In the genomic region with DNA sequence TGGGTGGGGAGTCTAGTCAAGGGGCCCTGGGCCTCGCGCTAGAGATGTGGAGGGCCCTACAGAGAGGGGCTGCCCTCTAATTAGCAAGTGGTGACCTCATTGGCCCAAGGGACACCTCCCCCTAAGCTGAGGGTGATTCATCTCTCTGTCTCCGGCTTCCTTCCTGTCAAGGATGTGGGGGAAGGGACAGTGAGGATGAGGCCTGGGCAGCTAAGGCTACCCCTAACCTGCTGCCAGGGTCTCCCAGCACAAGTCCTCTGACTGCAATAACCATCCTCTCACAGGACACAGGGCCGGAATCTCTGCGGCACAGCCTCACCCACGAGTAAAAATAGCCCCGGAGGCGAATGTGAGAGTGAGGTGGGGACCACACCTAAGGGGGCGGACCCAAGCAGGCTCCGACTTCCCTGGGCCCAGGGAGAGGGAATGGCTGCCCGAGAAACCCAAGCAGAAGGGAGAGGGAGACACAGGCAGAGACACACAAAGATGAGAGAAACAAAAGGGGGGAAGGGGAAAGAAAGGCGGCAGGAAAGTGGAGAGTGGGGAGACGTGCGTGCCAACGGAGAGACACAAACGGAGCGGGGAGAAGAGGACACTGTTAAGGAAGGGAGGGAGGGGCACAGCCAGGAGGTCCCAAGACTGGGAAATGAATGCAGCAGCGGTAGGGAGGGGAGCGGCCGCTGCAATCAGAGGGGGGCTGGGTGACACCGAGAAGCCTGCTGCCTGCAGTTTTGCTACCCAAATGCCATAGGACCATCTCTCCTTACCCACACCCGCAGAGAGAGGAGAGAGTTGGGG, we compare ENCODE assay signal across 1 cellular context.
TF ChIP-seq lines count a peak whose summit lies in the region.

No MANE protein-coding gene starts in this region.

TF ChIP-seq in HepG2, 621 proteins besides CTCF, POLR2A, EP300 and RAD21 (continued from another document and continues in another):
- TF ChIP-seq GATA4 (IDR thresholded peaks at IDR 0.05; ENCODE audit: borderline replicate concordance, low read depth) (0 out of 2 replicates have a peak, but pooled peaks have one; percentile 16), ATRX (CRISPR knock-in tag; IDR thresholded peaks at IDR 0.05; ENCODE audit: borderline replicate concordance) (no peak), PAF1 (CRISPR knock-in tag; IDR thresholded peaks at IDR 0.05) (no peak), REXO4 (CRISPR knock-in tag; IDR thresholded peaks at IDR 0.05; ENCODE audit: borderline replicate concordance) (no peak), CC2D1A (CRISPR knock-in tag; IDR thresholded peaks at IDR 0.05) (no peak), ZNF343 (CRISPR knock-in tag; IDR thresholded peaks at IDR 0.05) (no peak), RXRB (CRISPR knock-in tag; IDR thresholded peaks at IDR 0.05; ENCODE audit: borderline replicate concordance) (peak; percentile 23), ZNF720 (CRISPR knock-in tag; IDR thresholded peaks at IDR 0.05) (no peak), ZFP36L1 (CRISPR knock-in tag; IDR thresholded peaks at IDR 0.05) (peak; percentile 79; the same call in 1 of the 2 replicates), SNAPC2 (CRISPR knock-in tag; IDR thresholded peaks at IDR 0.05) (0 out of 2 replicates have a peak, but pooled peaks have one; percentile 10), RFX3 (CRISPR knock-in tag; IDR thresholded peaks at IDR 0.05) (no peak), MXD4 (CRISPR knock-in tag; IDR thresholded peaks at IDR 0.05) (no peak), ZNF441 (CRISPR knock-in tag; IDR thresholded peaks at IDR 0.05; ENCODE audit: borderline replicate concordance) (0 out of 2 replicates have a peak, but pooled peaks have one; percentile 40), AGO2 (optimal IDR thresholded peaks at IDR 0.05; ENCODE audit: low read depth, low read length) (peak; percentile 78), SP4 (CRISPR knock-in tag; IDR thresholded peaks at IDR 0.05) (peak; percentile 70; the same call in 1 of the 2 replicates), NFE2L1 (CRISPR knock-in tag; IDR thresholded peaks at IDR 0.05; ENCODE audit: borderline replicate concordance) (no peak), CREB1 (IDR thresholded peaks at IDR 0.05) (no peak), CREB1 (CRISPR knock-in tag; IDR thresholded peaks at IDR 0.05) (no peak), ZNF614 (CRISPR knock-in tag; IDR thresholded peaks at IDR 0.05; ENCODE audit: borderline replicate concordance) (peak; percentile 47; the same call in 1 of the 2 replicates), ZSCAN20 (CRISPR knock-in tag; IDR thresholded peaks at IDR 0.05; ENCODE audit: borderline replicate concordance) (no peak), ZNF264 (CRISPR knock-in tag; IDR thresholded peaks at IDR 0.05) (no peak), RBFOX2 (IDR thresholded peaks at IDR 0.05; ENCODE audit: low read depth, low read length) (peak; percentile 46; the same call in 1 of the 2 replicates)
- TF ChIP-seq, protein P1, sequence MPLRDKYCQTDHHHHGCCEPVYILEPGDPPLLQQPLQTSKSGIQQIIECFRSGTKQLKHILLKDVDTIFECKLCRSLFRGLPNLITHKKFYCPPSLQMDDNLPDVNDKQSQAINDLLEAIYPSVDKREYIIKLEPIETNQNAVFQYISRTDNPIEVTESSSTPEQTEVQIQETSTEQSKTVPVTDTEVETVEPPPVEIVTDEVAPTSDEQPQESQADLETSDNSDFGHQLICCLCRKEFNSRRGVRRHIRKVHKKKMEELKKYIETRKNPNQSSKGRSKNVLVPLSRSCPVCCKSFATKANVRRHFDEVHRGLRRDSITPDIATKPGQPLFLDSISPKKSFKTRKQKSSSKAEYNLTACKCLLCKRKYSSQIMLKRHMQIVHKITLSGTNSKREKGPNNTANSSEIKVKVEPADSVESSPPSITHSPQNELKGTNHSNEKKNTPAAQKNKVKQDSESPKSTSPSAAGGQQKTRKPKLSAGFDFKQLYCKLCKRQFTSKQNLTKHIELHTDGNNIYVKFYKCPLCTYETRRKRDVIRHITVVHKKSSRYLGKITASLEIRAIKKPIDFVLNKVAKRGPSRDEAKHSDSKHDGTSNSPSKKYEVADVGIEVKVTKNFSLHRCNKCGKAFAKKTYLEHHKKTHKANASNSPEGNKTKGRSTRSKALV (CRISPR knock-in tag; IDR thresholded peaks at IDR 0.05), result no peak
- TF ChIP-seq, protein P2, sequence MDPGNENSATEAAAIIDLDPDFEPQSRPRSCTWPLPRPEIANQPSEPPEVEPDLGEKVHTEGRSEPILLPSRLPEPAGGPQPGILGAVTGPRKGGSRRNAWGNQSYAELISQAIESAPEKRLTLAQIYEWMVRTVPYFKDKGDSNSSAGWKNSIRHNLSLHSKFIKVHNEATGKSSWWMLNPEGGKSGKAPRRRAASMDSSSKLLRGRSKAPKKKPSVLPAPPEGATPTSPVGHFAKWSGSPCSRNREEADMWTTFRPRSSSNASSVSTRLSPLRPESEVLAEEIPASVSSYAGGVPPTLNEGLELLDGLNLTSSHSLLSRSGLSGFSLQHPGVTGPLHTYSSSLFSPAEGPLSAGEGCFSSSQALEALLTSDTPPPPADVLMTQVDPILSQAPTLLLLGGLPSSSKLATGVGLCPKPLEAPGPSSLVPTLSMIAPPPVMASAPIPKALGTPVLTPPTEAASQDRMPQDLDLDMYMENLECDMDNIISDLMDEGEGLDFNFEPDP (CRISPR knock-in tag; conservative IDR thresholded peaks at IDR 0.05), result no peak
- TF ChIP-seq, protein P3, sequence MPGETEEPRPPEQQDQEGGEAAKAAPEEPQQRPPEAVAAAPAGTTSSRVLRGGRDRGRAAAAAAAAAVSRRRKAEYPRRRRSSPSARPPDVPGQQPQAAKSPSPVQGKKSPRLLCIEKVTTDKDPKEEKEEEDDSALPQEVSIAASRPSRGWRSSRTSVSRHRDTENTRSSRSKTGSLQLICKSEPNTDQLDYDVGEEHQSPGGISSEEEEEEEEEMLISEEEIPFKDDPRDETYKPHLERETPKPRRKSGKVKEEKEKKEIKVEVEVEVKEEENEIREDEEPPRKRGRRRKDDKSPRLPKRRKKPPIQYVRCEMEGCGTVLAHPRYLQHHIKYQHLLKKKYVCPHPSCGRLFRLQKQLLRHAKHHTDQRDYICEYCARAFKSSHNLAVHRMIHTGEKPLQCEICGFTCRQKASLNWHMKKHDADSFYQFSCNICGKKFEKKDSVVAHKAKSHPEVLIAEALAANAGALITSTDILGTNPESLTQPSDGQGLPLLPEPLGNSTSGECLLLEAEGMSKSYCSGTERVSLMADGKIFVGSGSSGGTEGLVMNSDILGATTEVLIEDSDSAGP (CRISPR knock-in tag; IDR thresholded peaks at IDR 0.05; ENCODE audit: borderline replicate concordance), result peak; percentile 23; the same call in 1 of the 2 replicates
- TF ChIP-seq, protein P4, sequence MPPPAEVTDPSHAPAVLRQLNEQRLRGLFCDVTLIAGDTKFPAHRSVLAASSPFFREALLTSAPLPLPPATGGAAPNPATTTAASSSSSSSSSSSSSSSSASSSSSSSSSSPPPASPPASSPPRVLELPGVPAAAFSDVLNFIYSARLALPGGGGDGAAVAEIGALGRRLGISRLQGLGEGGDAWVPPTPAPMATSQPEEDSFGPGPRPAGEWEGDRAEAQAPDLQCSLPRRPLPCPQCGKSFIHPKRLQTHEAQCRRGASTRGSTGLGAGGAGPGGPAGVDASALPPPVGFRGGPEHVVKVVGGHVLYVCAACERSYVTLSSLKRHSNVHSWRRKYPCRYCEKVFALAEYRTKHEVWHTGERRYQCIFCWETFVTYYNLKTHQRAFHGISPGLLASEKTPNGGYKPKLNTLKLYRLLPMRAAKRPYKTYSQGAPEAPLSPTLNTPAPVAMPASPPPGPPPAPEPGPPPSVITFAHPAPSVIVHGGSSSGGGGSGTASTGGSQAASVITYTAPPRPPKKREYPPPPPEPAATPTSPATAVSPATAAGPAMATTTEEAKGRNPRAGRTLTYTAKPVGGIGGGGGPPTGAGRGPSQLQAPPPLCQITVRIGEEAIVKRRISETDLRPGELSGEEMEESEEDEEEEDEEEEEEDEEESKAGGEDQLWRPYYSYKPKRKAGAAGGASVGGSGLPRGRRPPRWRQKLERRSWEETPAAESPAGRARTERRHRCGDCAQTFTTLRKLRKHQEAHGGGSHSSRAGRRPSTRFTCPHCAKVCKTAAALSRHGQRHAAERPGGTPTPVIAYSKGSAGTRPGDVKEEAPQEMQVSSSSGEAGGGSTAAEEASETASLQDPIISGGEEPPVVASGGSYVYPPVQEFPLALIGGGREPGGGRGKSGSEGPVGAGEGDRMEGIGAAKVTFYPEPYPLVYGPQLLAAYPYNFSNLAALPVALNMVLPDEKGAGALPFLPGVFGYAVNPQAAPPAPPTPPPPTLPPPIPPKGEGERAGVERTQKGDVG (CRISPR knock-in tag; IDR thresholded peaks at IDR 0.05; ENCODE audit: borderline replicate concordance), result no peak
- TF ChIP-seq, protein P5, sequence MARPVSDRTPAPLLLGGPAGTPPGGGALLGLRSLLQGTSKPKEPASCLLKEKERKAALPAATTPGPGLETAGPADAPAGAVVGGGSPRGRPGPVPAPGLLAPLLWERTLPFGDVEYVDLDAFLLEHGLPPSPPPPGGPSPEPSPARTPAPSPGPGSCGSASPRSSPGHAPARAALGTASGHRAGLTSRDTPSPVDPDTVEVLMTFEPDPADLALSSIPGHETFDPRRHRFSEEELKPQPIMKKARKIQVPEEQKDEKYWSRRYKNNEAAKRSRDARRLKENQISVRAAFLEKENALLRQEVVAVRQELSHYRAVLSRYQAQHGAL (CRISPR knock-in tag; IDR thresholded peaks at IDR 0.05; ENCODE audit: not compliant biosample characterization), result no peak
- TF ChIP-seq, protein P6, sequence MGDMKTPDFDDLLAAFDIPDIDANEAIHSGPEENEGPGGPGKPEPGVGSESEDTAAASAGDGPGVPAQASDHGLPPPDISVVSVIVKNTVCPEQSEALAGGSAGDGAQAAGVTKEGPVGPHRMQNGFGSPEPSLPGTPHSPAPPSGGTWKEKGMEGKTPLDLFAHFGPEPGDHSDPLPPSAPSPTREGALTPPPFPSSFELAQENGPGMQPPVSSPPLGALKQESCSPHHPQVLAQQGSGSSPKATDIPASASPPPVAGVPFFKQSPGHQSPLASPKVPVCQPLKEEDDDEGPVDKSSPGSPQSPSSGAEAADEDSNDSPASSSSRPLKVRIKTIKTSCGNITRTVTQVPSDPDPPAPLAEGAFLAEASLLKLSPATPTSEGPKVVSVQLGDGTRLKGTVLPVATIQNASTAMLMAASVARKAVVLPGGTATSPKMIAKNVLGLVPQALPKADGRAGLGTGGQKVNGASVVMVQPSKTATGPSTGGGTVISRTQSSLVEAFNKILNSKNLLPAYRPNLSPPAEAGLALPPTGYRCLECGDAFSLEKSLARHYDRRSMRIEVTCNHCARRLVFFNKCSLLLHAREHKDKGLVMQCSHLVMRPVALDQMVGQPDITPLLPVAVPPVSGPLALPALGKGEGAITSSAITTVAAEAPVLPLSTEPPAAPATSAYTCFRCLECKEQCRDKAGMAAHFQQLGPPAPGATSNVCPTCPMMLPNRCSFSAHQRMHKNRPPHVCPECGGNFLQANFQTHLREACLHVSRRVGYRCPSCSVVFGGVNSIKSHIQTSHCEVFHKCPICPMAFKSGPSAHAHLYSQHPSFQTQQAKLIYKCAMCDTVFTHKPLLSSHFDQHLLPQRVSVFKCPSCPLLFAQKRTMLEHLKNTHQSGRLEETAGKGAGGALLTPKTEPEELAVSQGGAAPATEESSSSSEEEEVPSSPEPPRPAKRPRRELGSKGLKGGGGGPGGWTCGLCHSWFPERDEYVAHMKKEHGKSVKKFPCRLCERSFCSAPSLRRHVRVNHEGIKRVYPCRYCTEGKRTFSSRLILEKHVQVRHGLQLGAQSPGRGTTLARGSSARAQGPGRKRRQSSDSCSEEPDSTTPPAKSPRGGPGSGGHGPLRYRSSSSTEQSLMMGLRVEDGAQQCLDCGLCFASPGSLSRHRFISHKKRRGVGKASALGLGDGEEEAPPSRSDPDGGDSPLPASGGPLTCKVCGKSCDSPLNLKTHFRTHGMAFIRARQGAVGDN (CRISPR knock-in tag; IDR thresholded peaks at IDR 0.05), result peak; percentile 88
- TF ChIP-seq, protein P7, sequence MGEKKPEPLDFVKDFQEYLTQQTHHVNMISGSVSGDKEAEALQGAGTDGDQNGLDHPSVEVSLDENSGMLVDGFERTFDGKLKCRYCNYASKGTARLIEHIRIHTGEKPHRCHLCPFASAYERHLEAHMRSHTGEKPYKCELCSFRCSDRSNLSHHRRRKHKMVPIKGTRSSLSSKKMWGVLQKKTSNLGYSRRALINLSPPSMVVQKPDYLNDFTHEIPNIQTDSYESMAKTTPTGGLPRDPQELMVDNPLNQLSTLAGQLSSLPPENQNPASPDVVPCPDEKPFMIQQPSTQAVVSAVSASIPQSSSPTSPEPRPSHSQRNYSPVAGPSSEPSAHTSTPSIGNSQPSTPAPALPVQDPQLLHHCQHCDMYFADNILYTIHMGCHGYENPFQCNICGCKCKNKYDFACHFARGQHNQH (CRISPR knock-in tag; IDR thresholded peaks at IDR 0.05), result peak; percentile 14; the same call in 1 of the 2 replicates
- TF ChIP-seq, protein P8, sequence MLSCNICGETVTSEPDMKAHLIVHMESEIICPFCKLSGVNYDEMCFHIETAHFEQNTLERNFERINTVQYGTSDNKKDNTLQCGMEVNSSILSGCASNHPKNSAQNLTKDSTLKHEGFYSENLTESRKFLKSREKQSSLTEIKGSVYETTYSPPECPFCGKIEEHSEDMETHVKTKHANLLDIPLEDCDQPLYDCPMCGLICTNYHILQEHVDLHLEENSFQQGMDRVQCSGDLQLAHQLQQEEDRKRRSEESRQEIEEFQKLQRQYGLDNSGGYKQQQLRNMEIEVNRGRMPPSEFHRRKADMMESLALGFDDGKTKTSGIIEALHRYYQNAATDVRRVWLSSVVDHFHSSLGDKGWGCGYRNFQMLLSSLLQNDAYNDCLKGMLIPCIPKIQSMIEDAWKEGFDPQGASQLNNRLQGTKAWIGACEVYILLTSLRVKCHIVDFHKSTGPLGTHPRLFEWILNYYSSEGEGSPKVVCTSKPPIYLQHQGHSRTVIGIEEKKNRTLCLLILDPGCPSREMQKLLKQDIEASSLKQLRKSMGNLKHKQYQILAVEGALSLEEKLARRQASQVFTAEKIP (CRISPR knock-in tag; IDR thresholded peaks at IDR 0.05; ENCODE audit: borderline replicate concordance), result no peak
- TF ChIP-seq, protein P9, sequence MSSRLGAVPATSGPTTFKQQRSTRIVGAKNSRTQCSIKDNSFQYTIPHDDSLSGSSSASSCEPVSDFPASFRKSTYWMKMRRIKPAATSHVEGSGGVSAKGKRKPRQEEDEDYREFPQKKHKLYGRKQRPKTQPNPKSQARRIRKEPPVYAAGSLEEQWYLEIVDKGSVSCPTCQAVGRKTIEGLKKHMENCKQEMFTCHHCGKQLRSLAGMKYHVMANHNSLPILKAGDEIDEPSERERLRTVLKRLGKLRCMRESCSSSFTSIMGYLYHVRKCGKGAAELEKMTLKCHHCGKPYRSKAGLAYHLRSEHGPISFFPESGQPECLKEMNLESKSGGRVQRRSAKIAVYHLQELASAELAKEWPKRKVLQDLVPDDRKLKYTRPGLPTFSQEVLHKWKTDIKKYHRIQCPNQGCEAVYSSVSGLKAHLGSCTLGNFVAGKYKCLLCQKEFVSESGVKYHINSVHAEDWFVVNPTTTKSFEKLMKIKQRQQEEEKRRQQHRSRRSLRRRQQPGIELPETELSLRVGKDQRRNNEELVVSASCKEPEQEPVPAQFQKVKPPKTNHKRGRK (CRISPR knock-in tag; IDR thresholded peaks at IDR 0.05), result peak; percentile 10; the same call in 1 of the 2 replicates
